In genomic region chr17:38415250-38416194, GRCh38 we compare ENCODE assay signal across 1 cellular context.
TF ChIP-seq lines count a peak whose summit lies in the region.

No MANE protein-coding gene starts in this region.

TF ChIP-seq in K562, 482 proteins besides CTCF, POLR2A, EP300 and RAD21 (continued from another document and continues in another):
- TF ChIP-seq AFF1 (IDR thresholded peaks at IDR 0.05; ENCODE audit: low read depth in 1 of 2, partially characterized antibody in 2 of 2) = no peak
- TF ChIP-seq ATF3 (IDR thresholded peaks at IDR 0.05) = peak; percentile 99
- TF ChIP-seq ATF3 (CRISPR knock-in tag; conservative IDR thresholded peaks at IDR 0.05) = no peak
- no peak for TF ChIP-seq CHD1 (IDR thresholded peaks at IDR 0.05; ENCODE audit: low read length)
- TF ChIP-seq ZNF436 (CRISPR knock-in tag; IDR thresholded peaks at IDR 0.05) = no peak
- TF ChIP-seq, protein P1, sequence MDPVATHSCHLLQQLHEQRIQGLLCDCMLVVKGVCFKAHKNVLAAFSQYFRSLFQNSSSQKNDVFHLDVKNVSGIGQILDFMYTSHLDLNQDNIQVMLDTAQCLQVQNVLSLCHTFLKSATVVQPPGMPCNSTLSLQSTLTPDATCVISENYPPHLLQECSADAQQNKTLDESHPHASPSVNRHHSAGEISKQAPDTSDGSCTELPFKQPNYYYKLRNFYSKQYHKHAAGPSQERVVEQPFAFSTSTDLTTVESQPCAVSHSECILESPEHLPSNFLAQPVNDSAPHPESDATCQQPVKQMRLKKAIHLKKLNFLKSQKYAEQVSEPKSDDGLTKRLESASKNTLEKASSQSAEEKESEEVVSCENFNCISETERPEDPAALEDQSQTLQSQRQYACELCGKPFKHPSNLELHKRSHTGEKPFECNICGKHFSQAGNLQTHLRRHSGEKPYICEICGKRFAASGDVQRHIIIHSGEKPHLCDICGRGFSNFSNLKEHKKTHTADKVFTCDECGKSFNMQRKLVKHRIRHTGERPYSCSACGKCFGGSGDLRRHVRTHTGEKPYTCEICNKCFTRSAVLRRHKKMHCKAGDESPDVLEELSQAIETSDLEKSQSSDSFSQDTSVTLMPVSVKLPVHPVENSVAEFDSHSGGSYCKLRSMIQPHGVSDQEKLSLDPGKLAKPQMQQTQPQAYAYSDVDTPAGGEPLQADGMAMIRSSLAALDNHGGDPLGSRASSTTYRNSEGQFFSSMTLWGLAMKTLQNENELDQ (CRISPR knock-in tag; IDR thresholded peaks at IDR 0.05; ENCODE audit: borderline replicate concordance) = no peak
- TF ChIP-seq HMGXB4 (CRISPR knock-in tag; IDR thresholded peaks at IDR 0.05) = no peak
- 0 out of 2 replicates have a peak, but pooled peaks have one; percentile 26 for TF ChIP-seq ZNF766 (CRISPR knock-in tag; conservative IDR thresholded peaks at IDR 0.05)
- TF ChIP-seq NR2C2 (CRISPR knock-in tag; IDR thresholded peaks at IDR 0.05) = no peak
- peak; percentile 47 for TF ChIP-seq NR2C2 (tag; IDR thresholded peaks at IDR 0.05)
- TF ChIP-seq ATF1 (CRISPR knock-in tag; IDR thresholded peaks at IDR 0.05) = no peak
- TF ChIP-seq ATF1 (tag; IDR thresholded peaks at IDR 0.05) = 0 out of 2 replicates have a peak, but pooled peaks have one; percentile 12
- peak; percentile 61; the same call in 1 of the 2 replicates for TF ChIP-seq ARID1B (IDR thresholded peaks at IDR 0.05)
- TF ChIP-seq ARID2 (IDR thresholded peaks at IDR 0.05) = no peak
- no peak for TF ChIP-seq KLF13 (tag; IDR thresholded peaks at IDR 0.05; ENCODE audit: borderline replicate concordance, low read depth)
- peak in 1 of 2 experiments; percentile 37; a peak in 1 of 4 replicates for TF ChIP-seq RCOR1 (IDR thresholded peaks at IDR 0.05; ENCODE audit: borderline replicate concordance in 1 of 2, low read depth in 2 of 2, low read length in 2 of 2)
- TF ChIP-seq ZSCAN32 (CRISPR knock-in tag; IDR thresholded peaks at IDR 0.05) = peak; percentile 74; the same call in 1 of the 2 replicates
- peak; percentile 81 to 85; a peak in 2 of 4 replicates for TF ChIP-seq TRIM24 (IDR thresholded peaks at IDR 0.05)
- TF ChIP-seq NFRKB (IDR thresholded peaks at IDR 0.05; ENCODE audit: low read depth) = peak; percentile 62
- peak; percentile 87 for TF ChIP-seq ZNF589 (CRISPR knock-in tag; IDR thresholded peaks at IDR 0.05; ENCODE audit: low read depth)
- TF ChIP-seq PML (IDR thresholded peaks at IDR 0.05; ENCODE audit: low read length) = no peak
- TF ChIP-seq ZBTB5 (IDR thresholded peaks at IDR 0.05) = no peak
- TF ChIP-seq CHAMP1 (IDR thresholded peaks at IDR 0.05) = no peak
- peak; percentile 89 for TF ChIP-seq CTBP1 (IDR thresholded peaks at IDR 0.05; ENCODE audit: borderline replicate concordance)
- TF ChIP-seq PTRF (tag; IDR thresholded peaks at IDR 0.05) = 0 out of 2 replicates have a peak, but pooled peaks have one; percentile 17
- no peak for TF ChIP-seq RBM17 (IDR thresholded peaks at IDR 0.05; ENCODE audit: borderline replicate concordance, low read depth, low read length)
- no peak for TF ChIP-seq SMAD1 (IDR thresholded peaks at IDR 0.05; ENCODE audit: low read depth, low read length, partially characterized antibody)
- TF ChIP-seq POLR2AphosphoS5 (IDR thresholded peaks at IDR 0.05; ENCODE audit: control insufficient read depth, insufficient read depth, low read depth, low read length) = no peak
- TF ChIP-seq, protein P2, sequence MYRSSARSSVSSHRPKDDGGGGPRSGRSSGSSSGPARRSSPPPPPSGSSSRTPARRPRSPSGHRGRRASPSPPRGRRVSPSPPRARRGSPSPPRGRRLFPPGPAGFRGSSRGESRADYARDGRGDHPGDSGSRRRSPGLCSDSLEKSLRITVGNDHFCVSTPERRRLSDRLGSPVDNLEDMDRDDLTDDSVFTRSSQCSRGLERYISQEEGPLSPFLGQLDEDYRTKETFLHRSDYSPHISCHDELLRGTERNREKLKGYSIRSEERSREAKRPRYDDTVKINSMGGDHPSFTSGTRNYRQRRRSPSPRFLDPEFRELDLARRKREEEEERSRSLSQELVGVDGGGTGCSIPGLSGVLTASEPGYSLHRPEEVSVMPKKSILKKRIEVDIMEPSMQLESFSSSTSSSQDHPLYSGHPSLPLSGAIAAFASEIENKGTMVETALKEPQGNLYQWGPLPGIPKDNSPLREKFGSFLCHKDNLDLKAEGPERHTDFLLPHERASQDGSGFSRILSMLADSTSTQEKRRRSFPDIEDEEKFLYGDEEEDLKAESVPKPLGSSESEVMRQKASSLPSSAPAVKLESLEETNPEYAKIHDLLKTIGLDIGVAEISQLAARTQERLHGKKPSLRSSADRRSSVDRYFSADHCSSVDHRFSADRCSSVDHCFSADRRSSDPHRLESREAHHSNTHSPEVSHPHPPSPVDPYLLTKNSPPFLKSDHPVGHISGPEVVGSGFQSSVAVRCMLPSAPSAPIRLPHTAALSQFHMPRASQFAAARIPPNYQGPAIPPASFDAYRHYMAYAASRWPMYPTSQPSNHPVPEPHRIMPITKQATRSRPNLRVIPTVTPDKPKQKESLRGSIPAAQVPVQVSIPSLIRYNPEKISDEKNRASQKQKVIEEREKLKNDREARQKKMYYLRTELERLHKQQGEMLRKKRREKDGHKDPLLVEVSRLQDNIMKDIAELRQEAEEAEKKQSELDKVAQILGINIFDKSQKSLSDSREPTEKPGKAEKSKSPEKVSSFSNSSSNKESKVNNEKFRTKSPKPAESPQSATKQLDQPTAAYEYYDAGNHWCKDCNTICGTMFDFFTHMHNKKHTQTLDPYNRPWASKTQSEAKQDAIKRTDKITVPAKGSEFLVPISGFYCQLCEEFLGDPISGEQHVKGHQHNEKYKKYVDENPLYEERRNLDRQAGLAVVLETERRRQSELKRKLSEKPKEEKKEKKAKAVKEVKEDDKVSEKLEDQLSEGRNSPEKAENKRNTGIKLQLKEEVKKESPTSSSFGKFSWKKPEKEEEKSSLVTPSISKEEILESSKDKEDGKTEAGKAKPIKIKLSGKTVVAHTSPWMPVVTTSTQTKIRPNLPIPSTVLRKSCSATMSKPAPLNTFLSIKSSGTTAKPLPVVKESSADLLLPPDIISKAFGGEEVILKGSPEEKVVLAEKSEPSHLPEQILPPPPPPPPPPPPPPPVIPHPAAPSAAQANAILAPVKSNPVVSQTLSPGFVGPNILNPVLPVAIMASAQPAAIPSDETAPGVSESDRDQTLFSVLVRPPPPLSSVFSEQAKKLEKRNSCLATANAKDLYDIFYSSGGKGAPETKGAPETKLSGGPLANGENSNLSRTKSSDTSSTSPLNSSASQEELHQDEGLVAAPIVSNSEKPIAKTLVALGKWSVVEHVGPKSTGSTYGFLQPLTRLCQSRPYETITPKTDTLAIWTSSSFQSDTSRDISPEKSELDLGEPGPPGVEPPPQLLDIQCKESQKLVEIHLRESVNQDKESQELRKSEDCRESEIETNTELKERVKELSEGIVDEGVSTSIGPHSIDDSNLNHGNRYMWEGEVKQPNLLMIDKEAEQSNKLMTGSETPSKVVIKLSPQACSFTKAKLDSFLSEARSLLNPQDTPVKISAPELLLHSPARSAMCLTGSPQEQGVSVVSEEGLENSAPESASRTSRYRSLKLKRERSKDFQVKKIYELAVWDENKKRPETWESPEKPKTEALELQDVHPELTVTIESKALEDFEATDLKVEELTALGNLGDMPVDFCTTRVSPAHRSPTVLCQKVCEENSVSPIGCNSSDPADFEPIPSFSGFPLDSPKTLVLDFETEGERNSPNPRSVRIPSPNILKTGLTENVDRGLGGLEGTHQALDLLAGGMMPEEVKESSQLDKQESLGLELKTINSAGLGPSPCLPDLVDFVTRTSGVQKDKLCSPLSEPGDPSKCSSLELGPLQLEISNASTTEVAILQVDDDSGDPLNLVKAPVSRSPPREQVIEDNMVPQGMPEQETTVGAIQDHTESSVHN (IDR thresholded peaks at IDR 0.05; ENCODE audit: borderline replicate concordance in 1 of 2, low read depth in 1 of 2) = peak in 1 of 2 experiments; percentile 49; a peak in 1 of 4 replicates
- TF ChIP-seq GTF2E2 (tag; IDR thresholded peaks at IDR 0.05) = no peak
- no peak for TF ChIP-seq ZNF282 (CRISPR knock-in tag; IDR thresholded peaks at IDR 0.05)
- TF ChIP-seq EP400 (IDR thresholded peaks at IDR 0.05) = peak; percentile 91
